Comparison of ENCODE assay signal across 8 cellular contexts in genomic region chr19:41939861-41940442, GRCh38. TPM values are rescaled to one million over a fixed set of nuclear protein-coding genes. Genes with fewer than 3 reads are reported as not detected.
DNase-seq lines count a peak whose midpoint lies in the region; ATAC-seq lines count a peak whose summit lies in the region.

No MANE protein-coding gene starts in this region.

- H3K4me3 ChIP-seq in CD4-positive, alpha-beta memory T cell (ENCODE audit: low read length in 2 of 2) = peak overlapping the region in 1 of 2 donors; percentile 19
- H3K4me3 ChIP-seq in iPS-15b (ENCODE audit: low read depth, low read length) = peak overlapping the region; percentile 61

- no peaks in the 10 kb centered on the region for H3K9me3 Mint-ChIP-seq in CD4-positive, alpha-beta memory T cell
- H3K9me3 Mint-ChIP-seq in activated T-helper 1 cell treated with anti-CD3 and anti-CD28 coated beads, Interleukin-12 subunit alpha, Interleukin-12 subunit beta, Interleukin-2, Interleukin-4 antibody, amounts not matched to agents 30 ng/mL and 10 ng/mL and 1 ng/mL, durations not matched to agents 14 hours and 24 hours and 36 hours = no peaks in the 10 kb centered on the region

- H3K27ac Mint-ChIP-seq in CD4-positive, alpha-beta memory T cell = peak overlapping the region in 5 of 7 donors; percentile 46 to 93 (median 79)
- peak overlapping the region; percentile 70 for H3K27ac Mint-ChIP-seq in activated T-helper 1 cell treated with anti-CD3 and anti-CD28 coated beads, Interleukin-12 subunit alpha, Interleukin-12 subunit beta, Interleukin-2, Interleukin-4 antibody, amounts not matched to agents 30 ng/mL and 10 ng/mL and 1 ng/mL, durations not matched to agents 14 hours and 24 hours and 36 hours

- H3K36me3 Mint-ChIP-seq in CD4-positive, alpha-beta memory T cell = no peaks in the 10 kb centered on the region
- peaks cover 3% of the 10 kb centered on the region for H3K36me3 Mint-ChIP-seq in activated T-helper 1 cell treated with anti-CD3 and anti-CD28 coated beads, Interleukin-12 subunit alpha, Interleukin-12 subunit beta, Interleukin-2, Interleukin-4 antibody, amounts not matched to agents 30 ng/mL and 10 ng/mL and 1 ng/mL, durations not matched to agents 14 hours and 24 hours and 36 hours (ENCODE audit: low read depth)

- H3K27ac ChIP-seq in CD4-positive, alpha-beta memory T cell (ENCODE audit: low read depth, low read length) = no peak overlapping the region

- no peak overlapping the region for H3K9ac ChIP-seq in iPS-15b (ENCODE audit: low read depth, low read length)

- POLR2A ChIA-PET in CD4-positive, alpha-beta memory T cell (lab: Charles Lee; ENCODE audit: partially characterized antibody) = interaction anchor here (0.7 to 1.2 kb wide), 5 partner anchors 19 to 80 kb away, joined by 3 to 6 read pairs (median 3); partner anchors contain the start of genes RABAC1 and RPS19

- H3K4me1 Mint-ChIP-seq in CD4-positive, alpha-beta memory T cell = peaks cover 17 to 53% (median 34%) of the 10 kb centered on the region in 4 donors
- peaks cover 43% of the 10 kb centered on the region for H3K4me1 Mint-ChIP-seq in activated T-helper 1 cell treated with anti-CD3 and anti-CD28 coated beads, Interleukin-12 subunit alpha, Interleukin-12 subunit beta, Interleukin-2, Interleukin-4 antibody, amounts not matched to agents 30 ng/mL and 10 ng/mL and 1 ng/mL, durations not matched to agents 14 hours and 24 hours and 36 hours (ENCODE audit: low read depth)

- H3K4me3 Mint-ChIP-seq in CD4-positive, alpha-beta memory T cell = peak overlapping the region in 7 of 8 donors; percentile 21 to 90 (median 72)
- H3K4me3 Mint-ChIP-seq in activated T-helper 1 cell treated with anti-CD3 and anti-CD28 coated beads, Interleukin-12 subunit alpha, Interleukin-12 subunit beta, Interleukin-2, Interleukin-4 antibody, amounts not matched to agents 30 ng/mL and 10 ng/mL and 1 ng/mL, durations not matched to agents 14 hours and 24 hours and 36 hours = peak overlapping the region; percentile 64

- peaks cover 35% of the 10 kb centered on the region for H3K4me1 ChIP-seq in CD4-positive, alpha-beta memory T cell (ENCODE audit: insufficient read depth, low read length)
- H3K4me1 ChIP-seq in iPS-15b (ENCODE audit: control insufficient read depth, insufficient read depth, low read length) = no peaks in the 10 kb centered on the region

- intact Hi-C loops in CD4-positive, alpha-beta memory T cell (cut with micrococcal nuclease) = no loop called here
- intact Hi-C loops in activated T-helper 1 cell treated with anti-CD3 and anti-CD28 coated beads, Interleukin-12 subunit alpha, Interleukin-12 subunit beta, Interleukin-2, Interleukin-4 antibody, amounts not matched to agents 30 ng/mL and 10 ng/mL and 1 ng/mL, durations not matched to agents 14 hours and 24 hours and 36 hours (cut with micrococcal nuclease) = loop anchor here (10.0 kb wide), 1 partner anchor 395 kb away; no protein-coding TSS in a partner anchor

- peak in 2 of 5 donors; percentile 28 to 55 for DNase-seq in CD4-positive, alpha-beta memory T cell
- DNase-seq in NCI-H1105 treated with DMSO at 0.1 percent for 48 hours (lab: John Stamatoyannopoulos, UW) (peak; percentile 58), ureter (ENCODE audit: low spot score) (no peak), NCI-H2029 (lab: John Stamatoyannopoulos, UW) (no peak)
- no peak for DNase-seq in activated T-helper 1 cell treated with anti-CD3 and anti-CD28 coated beads, Interleukin-12 subunit alpha, Interleukin-12 subunit beta, Interleukin-2, Interleukin-4 antibody, amounts not matched to agents 30 ng/mL and 10 ng/mL and 1 ng/mL, durations not matched to agents 14 hours and 24 hours and 36 hours (ENCODE audit: low spot score)
- peak; percentile 56 to 68 for DNase-seq in stimulated activated CD4-positive, alpha-beta T cell treated with anti-CD3 and anti-CD28 coated beads, Interleukin-4, amount 100 ng/mL, for 4 hours

- H3K36me3 ChIP-seq in CD4-positive, alpha-beta memory T cell (ENCODE audit: insufficient read depth, low read length) = no peaks in the 10 kb centered on the region
- no peaks in the 10 kb centered on the region for H3K36me3 ChIP-seq in iPS-15b (ENCODE audit: control insufficient read depth, insufficient read depth, low read length)

- ATAC-seq in GM18517 (IDR thresholded peaks at IDR 0.05; ENCODE audit: unreplicated experiment) = no peak

- no peaks in the 10 kb centered on the region for H3K27me3 ChIP-seq in CD4-positive, alpha-beta memory T cell (ENCODE audit: insufficient read depth, low read length)
- H3K27me3 ChIP-seq in iPS-15b (ENCODE audit: control insufficient read depth, insufficient read depth, low read length) = peaks cover 57% of the 10 kb centered on the region

- CTCF ChIA-PET in CD4-positive, alpha-beta memory T cell (lab: Charles Lee; ENCODE audit: partially characterized antibody) = interaction anchor here (1.7 kb wide), 1 partner anchor 11 kb away, joined by 5 read pairs; no protein-coding TSS in a partner anchor

- no peaks in the 10 kb centered on the region for H3K9me3 ChIP-seq in CD4-positive, alpha-beta memory T cell (ENCODE audit: control insufficient read depth in 1 of 2, low read length in 2 of 2)
- no peaks in the 10 kb centered on the region for H3K9me3 ChIP-seq in iPS-15b (ENCODE audit: control insufficient read depth, insufficient read depth, low read length)

- H3K27me3 Mint-ChIP-seq in CD4-positive, alpha-beta memory T cell = peaks cover 1 to 6% of the 10 kb centered on the region in 2 donors
- peaks cover 17% of the 10 kb centered on the region for H3K27me3 Mint-ChIP-seq in activated T-helper 1 cell treated with anti-CD3 and anti-CD28 coated beads, Interleukin-12 subunit alpha, Interleukin-12 subunit beta, Interleukin-2, Interleukin-4 antibody, amounts not matched to agents 30 ng/mL and 10 ng/mL and 1 ng/mL, durations not matched to agents 14 hours and 24 hours and 36 hours (ENCODE audit: insufficient read depth)

RNA-seq across cellular contexts. Expression of gene ERFL, which starts 11.7 kb away (rescaled TPM):
- total RNA-seq in CD4-positive, alpha-beta memory T cell = 1 to 10 TPM; 6.6 to 9.2 TPM
- under 1 TPM in 1 of 2 donors, not detected in 1; 0.11 TPM for polyA plus RNA-seq in CD4-positive, alpha-beta memory T cell
- 3.1 TPM in 2 replicates for total RNA-seq in activated T-helper 1 cell treated with anti-CD3 and anti-CD28 coated beads, Interleukin-12 subunit alpha, Interleukin-12 subunit beta, Interleukin-2, Interleukin-4 antibody, amounts not matched to agents 30 ng/mL and 10 ng/mL and 1 ng/mL, durations not matched to agents 14 hours and 24 hours and 36 hours
- 0.36 TPM for total RNA-seq in ureter

RNA-seq across cellular contexts. Expression of gene RABAC1, which starts 19.2 kb away (rescaled TPM):
- total RNA-seq in CD4-positive, alpha-beta memory T cell = 100 to 1,000 TPM in 1 of 2 experiments, 10 to 100 TPM in 1; 97.4 to 100 TPM
- 100 to 1,000 TPM; 198 to 256 TPM for polyA plus RNA-seq in CD4-positive, alpha-beta memory T cell
- 36.2 and 41.3 TPM in 2 replicates for total RNA-seq in activated T-helper 1 cell treated with anti-CD3 and anti-CD28 coated beads, Interleukin-12 subunit alpha, Interleukin-12 subunit beta, Interleukin-2, Interleukin-4 antibody, amounts not matched to agents 30 ng/mL and 10 ng/mL and 1 ng/mL, durations not matched to agents 14 hours and 24 hours and 36 hours
- total RNA-seq in ureter = 87.1 TPM

RNA-seq across cellular contexts. Expression of gene ATP1A3, which starts 54.1 kb away (rescaled TPM):
- total RNA-seq in CD4-positive, alpha-beta memory T cell = 1 to 10 TPM; 2.7 to 3.5 TPM
- under 1 TPM; 0.89 to 0.95 TPM for polyA plus RNA-seq in CD4-positive, alpha-beta memory T cell
- total RNA-seq in activated T-helper 1 cell treated with anti-CD3 and anti-CD28 coated beads, Interleukin-12 subunit alpha, Interleukin-12 subunit beta, Interleukin-2, Interleukin-4 antibody, amounts not matched to agents 30 ng/mL and 10 ng/mL and 1 ng/mL, durations not matched to agents 14 hours and 24 hours and 36 hours = 0.93 and 1.4 TPM in 2 replicates
- 0.52 TPM for total RNA-seq in ureter

RNA-seq across cellular contexts. Expression of gene ARHGEF1, which starts 57.0 kb away (rescaled TPM):
- 100 to 1,000 TPM; 956 to 992 TPM for total RNA-seq in CD4-positive, alpha-beta memory T cell
- 100 to 1,000 TPM; 140 to 325 TPM for polyA plus RNA-seq in CD4-positive, alpha-beta memory T cell
- 386 and 392 TPM in 2 replicates for total RNA-seq in activated T-helper 1 cell treated with anti-CD3 and anti-CD28 coated beads, Interleukin-12 subunit alpha, Interleukin-12 subunit beta, Interleukin-2, Interleukin-4 antibody, amounts not matched to agents 30 ng/mL and 10 ng/mL and 1 ng/mL, durations not matched to agents 14 hours and 24 hours and 36 hours
- 120 TPM for total RNA-seq in ureter

Comparison
In these comparisons a context has a peak if more than half of its experiments do, and no peak if none do; other contexts are left out.
1. DNase-seq: peak in NCI-H1105 treated with DMSO at 0.1 percent for 48 hours (single experiment) and stimulated activated CD4-positive, alpha-beta T cell treated with anti-CD3 and anti-CD28 coated beads, Interleukin-4, amount 100 ng/mL, for 4 hours (2 of 2); none in activated T-helper 1 cell treated with anti-CD3 and anti-CD28 coated beads, Interleukin-12 subunit alpha, Interleukin-12 subunit beta, Interleukin-2, Interleukin-4 antibody, amounts not matched to agents 30 ng/mL and 10 ng/mL and 1 ng/mL, durations not matched to agents 14 hours and 24 hours and 36 hours (single experiment), ureter (single experiment) and NCI-H2029 (single experiment).